Comparison of ENCODE assay signal across 4 cellular contexts in the genomic region with DNA sequence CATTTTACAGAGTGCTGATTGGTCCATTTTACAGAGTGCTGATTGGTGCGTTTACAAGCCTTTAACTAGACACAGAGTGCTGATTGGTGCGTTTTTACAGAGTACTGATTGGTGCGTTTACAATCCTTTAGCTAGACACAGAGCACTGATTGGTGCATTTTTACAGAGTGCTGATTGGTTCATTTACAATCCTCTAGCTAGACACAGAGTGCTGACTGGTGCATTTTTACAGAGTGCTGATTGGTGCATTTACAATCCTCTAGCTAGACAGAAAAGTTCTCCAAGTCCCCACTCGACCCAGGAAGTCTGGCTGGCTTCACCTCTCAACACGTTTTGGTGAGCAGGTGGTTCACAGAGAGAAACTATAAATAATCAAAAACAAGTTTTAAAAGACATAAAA.
TF ChIP-seq lines count a peak whose summit lies in the region.

No MANE protein-coding gene starts in this region.

TF ChIP-seq in A549, 52 proteins besides CTCF, POLR2A, EP300 and RAD21:
- peak; percentile 61 for TF ChIP-seq MAFK (IDR thresholded peaks at IDR 0.05; ENCODE audit: partially characterized antibody)

TF ChIP-seq in IMR-90, 13 proteins besides CTCF, POLR2A, EP300 and RAD21:
- peak; percentile 25; the same call in 1 of the 2 replicates for TF ChIP-seq MAFK (IDR thresholded peaks at IDR 0.05; ENCODE audit: low read depth, low read length)
TF ChIP-seq in IMR-90: peak in this region for 1; not testable (repeated sequence) for 12.

TF ChIP-seq in K562, 482 proteins besides CTCF, POLR2A, EP300 and RAD21:
- TF ChIP-seq NFYB (IDR thresholded peaks at IDR 0.05; ENCODE audit: extremely low read depth, insufficient read length) (peak; percentile 47), MAFG (tag; conservative IDR thresholded peaks at IDR 0.05) (peak; percentile 48), MAFK (IDR thresholded peaks at IDR 0.05; ENCODE audit: low read length) (0 out of 2 replicates have a peak, but pooled peaks have one; percentile 20), ASH1L (IDR thresholded peaks at IDR 0.05; ENCODE audit: borderline replicate concordance, low read depth, partially characterized antibody) (peak; percentile 31), C11orf30 (IDR thresholded peaks at IDR 0.05; ENCODE audit: low read depth) (peak; percentile 49; the same call in 1 of the 2 replicates), ZNF316 (IDR thresholded peaks at IDR 0.05) (peak; percentile 75), MBD2 (IDR thresholded peaks at IDR 0.05; ENCODE audit: borderline replicate concordance, low read depth) (peak; percentile 19; the same call in 1 of the 2 replicates)

TF ChIP-seq in HepG2, 621 proteins besides CTCF, POLR2A, EP300 and RAD21:
- TF ChIP-seq ZMYM2 (CRISPR knock-in tag; IDR thresholded peaks at IDR 0.05) (0 out of 2 replicates have a peak, but pooled peaks have one; percentile 17), MAFK (conservative IDR thresholded peaks at IDR 0.05 in 1 of 2, IDR thresholded peaks at IDR 0.05 in 1 of 2; ENCODE audit: low read length in 2 of 2) (peak; percentile 33 to 65; a peak in 3 of 4 replicates), NFYB (CRISPR knock-in tag; IDR thresholded peaks at IDR 0.05) (peak; percentile 57)
